In genomic region chr7:81158189-81158588, GRCh38 we compare ENCODE assay signal across 22 cellular contexts.
DNase-seq lines count a peak whose midpoint lies in the region; ATAC-seq and TF ChIP-seq lines count a peak whose summit lies in the region.
"Had no signal": no experiment of that assay in that cellular context is flagged by ENCODE, and none has a peak within 500 bp of the region (broad histone marks: within the 10 kb centered on the region; RNA-seq: fewer than 3 reads in every experiment).

No MANE protein-coding gene starts in this region.

- H3K4me1 Mint-ChIP-seq in chondrocyte (ENCODE audit: low read depth) = peaks cover 22% of the 10 kb centered on the region
- peaks cover 12% of the 10 kb centered on the region for H3K4me1 Mint-ChIP-seq in osteocyte (ENCODE audit: unreplicated experiment)
- H3K4me1 Mint-ChIP-seq in activated T-cell treated with anti-CD3 and anti-CD28 coated beads, Interleukin-2, amount 50 U/mL, for 72 hours (ENCODE audit: low read depth) = no peaks in the 10 kb centered on the region
- H3K4me1 Mint-ChIP-seq: activated CD4-positive, alpha-beta T cell treated with anti-CD3 and anti-CD28 coated beads, Interleukin-2, amount 10 ng/mL, durations not matched to agents 24 days and 14 days had no signal

- no peak for ATAC-seq in activated T-cell treated with anti-CD3 and anti-CD28 coated beads, Interleukin-2, amount 50 U/mL, for 72 hours (replicated peaks in 1 of 2)

- intact Hi-C loops in PC-9 (cut with micrococcal nuclease; ENCODE audit: unreplicated experiment) = loop anchor here (5.0 kb wide), 1 partner anchor 86 kb away; no protein-coding TSS in a partner anchor

- H3K27ac ChIP-seq in PC-9 (no peak overlapping the region), neural cell (ENCODE audit: low read length) (no peak overlapping the region)
- H3K27ac ChIP-seq: colonic mucosa, Peyer's patch, sigmoid colon had no signal

- CTCF ChIA-PET in PC-9 (lab: Charles Lee) = no interaction called here

- H3K36me3 Mint-ChIP-seq in chondrocyte (ENCODE audit: low read depth) = no peaks in the 10 kb centered on the region
- no peaks in the 10 kb centered on the region for H3K36me3 Mint-ChIP-seq in osteocyte (ENCODE audit: unreplicated experiment)
- H3K36me3 Mint-ChIP-seq in activated T-cell treated with anti-CD3 and anti-CD28 coated beads, Interleukin-2, amount 50 U/mL, for 72 hours (ENCODE audit: insufficient read depth in 2 of 2) = no peaks in the 10 kb centered on the region

- H3K9me2 ChIP-seq in PC-9 (ENCODE audit: insufficient read depth) (no peaks in the 10 kb centered on the region; the same call in 1 of the 2 replicates), neural cell (ENCODE audit: insufficient read depth, low read length) (no peaks in the 10 kb centered on the region)

- H3K79me2 ChIP-seq in PC-9 (ENCODE audit: low read depth) (no peaks in the 10 kb centered on the region), neural cell (replicated peaks; ENCODE audit: insufficient read depth, low read length) (no peaks in the 10 kb centered on the region)

- H3K27me3 Mint-ChIP-seq in chondrocyte (ENCODE audit: low read depth) = no peaks in the 10 kb centered on the region
- H3K27me3 Mint-ChIP-seq in osteocyte (ENCODE audit: unreplicated experiment) = peaks cover 3% of the 10 kb centered on the region
- H3K27me3 Mint-ChIP-seq in activated T-cell treated with anti-CD3 and anti-CD28 coated beads, Interleukin-2, amount 50 U/mL, for 72 hours (ENCODE audit: low read depth) = no peaks in the 10 kb centered on the region
- H3K27me3 Mint-ChIP-seq: activated CD4-positive, alpha-beta T cell treated with anti-CD3 and anti-CD28 coated beads, Interleukin-2, amount 10 ng/mL, durations not matched to agents 24 days and 14 days had no signal

- in situ Hi-C loops in Caki2 (cut with HindIII; ENCODE audit: low pct_unique_long_range_greater_than_20kb, low sequenced_read_pairs) = no loop called here
- in situ Hi-C loops in G401 (cut with HindIII; ENCODE audit: low sequenced_read_pairs) = no loop called here

- H3K4me2 ChIP-seq in PC-9 = no peak overlapping the region
- H3K4me2 ChIP-seq in neural cell (ENCODE audit: low read length) = no peak overlapping the region

- H3K36me3 ChIP-seq in PC-9 (ENCODE audit: low read depth) = no peaks in the 10 kb centered on the region
- no peaks in the 10 kb centered on the region for H3K36me3 ChIP-seq in neural cell (ENCODE audit: insufficient read depth, low read length)
- H3K36me3 ChIP-seq: colonic mucosa, Peyer's patch, sigmoid colon had no signal

- no peak overlapping the region for H3K4me3 Mint-ChIP-seq in chondrocyte (ENCODE audit: unreplicated experiment)
- H3K4me3 Mint-ChIP-seq in osteocyte (ENCODE audit: unreplicated experiment) = no peak overlapping the region
- H3K4me3 Mint-ChIP-seq in activated T-cell treated with anti-CD3 and anti-CD28 coated beads, Interleukin-2, amount 50 U/mL, for 72 hours = no peak overlapping the region
- H3K4me3 Mint-ChIP-seq: activated CD4-positive, alpha-beta T cell treated with anti-CD3 and anti-CD28 coated beads, Interleukin-2, amount 10 ng/mL, durations not matched to agents 24 days and 14 days had no signal

- POLR2A ChIA-PET in PC-9 (lab: Charles Lee; ENCODE audit: unreplicated experiment) = no interaction called here

- no TSS peak for BruUV-seq in PC-9 (replicated peaks; lab: Mats Ljungman, UMichigan)

- H3K27me3 ChIP-seq in PC-9 (ENCODE audit: insufficient read depth, low read depth) (no peaks in the 10 kb centered on the region), neural cell (ENCODE audit: insufficient read depth, low read depth, low read length) (peaks cover 27% of the 10 kb centered on the region)
- H3K27me3 ChIP-seq: colonic mucosa, Peyer's patch, sigmoid colon had no signal

- DNase-seq in Caki2 (ENCODE audit: low read depth) (peak; percentile 60), NCI-H1417 treated with DMSO at 0.1 percent for 48 hours (lab: John Stamatoyannopoulos, UW) (peak; percentile 46), PC-9 (no peak), chondrocyte (ENCODE audit: low spot score) (no peak), osteocyte (ENCODE audit: extremely low spot score, unreplicated experiment) (no peak), G401 (ENCODE audit: low spot score) (no peak)
- DNase-seq in activated T-cell treated with anti-CD3 and anti-CD28 coated beads, Interleukin-2, amount 50 U/mL, for 72 hours = no peak
- DNase-seq: activated CD4-positive, alpha-beta T cell treated with anti-CD3 and anti-CD28 coated beads, Interleukin-2, amount 10 ng/mL, durations not matched to agents 24 days and 14 days; activated CD8-positive, alpha-beta memory T cell treated with anti-CD3 and anti-CD28 coated beads, Interleukin-2, amount 50 U/mL, for 48 hours; activated gamma-delta T cell treated with Interleukin-2 at 50 U/mL for 16 hours; aorta; colonic mucosa; hypothalamus; KG1; midbrain; NCI-H1105; NCI-H524; nucleus accumbens; Peyer's patch; sigmoid colon; stimulated activated CD4-positive, alpha-beta T cell treated with anti-CD3 and anti-CD28 coated beads, Interleukin-2, amount 100 ng/mL, for 24 hours had no signal

- H3K4me1 ChIP-seq in PC-9 (replicated peaks; ENCODE audit: insufficient read depth) = peaks cover 10% of the 10 kb centered on the region; the same call in 1 of the 2 replicates
- H3K4me1 ChIP-seq: colonic mucosa, Peyer's patch, sigmoid colon had no signal

- 0 out of 2 replicates have a peak, but pooled peaks cover 4% of the 10 kb centered on the region for H3F3A ChIP-seq in PC-9 (ENCODE audit: insufficient read depth, low read depth)
- H3F3A ChIP-seq in neural cell (ENCODE audit: insufficient read depth, low read length, poor library complexity, severe bottlenecking) = no peaks in the 10 kb centered on the region

- H2AFZ ChIP-seq in PC-9 (peak overlapping the region; percentile 15; the same call in 1 of the 2 replicates), neural cell (ENCODE audit: low read depth, low read length) (no peak overlapping the region)

- TF ChIP-seq RAD21 in neural cell (conservative IDR thresholded peaks at IDR 0.05) = no peak

- TF ChIP-seq EP300 in neural cell (conservative IDR thresholded peaks at IDR 0.05; ENCODE audit: poor library complexity, severe bottlenecking) = no peak

- H3K9me3 Mint-ChIP-seq in chondrocyte (ENCODE audit: low read depth) (peaks cover 3% of the 10 kb centered on the region), osteocyte (ENCODE audit: unreplicated experiment) (no peaks in the 10 kb centered on the region)
- H3K9me3 Mint-ChIP-seq in activated T-cell treated with anti-CD3 and anti-CD28 coated beads, Interleukin-2, amount 50 U/mL, for 72 hours = peaks cover 0 to 2% of the 10 kb centered on the region in 2 donors
- H3K9me3 Mint-ChIP-seq: activated CD4-positive, alpha-beta T cell treated with anti-CD3 and anti-CD28 coated beads, Interleukin-2, amount 10 ng/mL, durations not matched to agents 24 days and 14 days had no signal

- H3K9ac ChIP-seq in neural cell (ENCODE audit: low read length) = no peak overlapping the region

- TF ChIP-seq CTCF in PC-9 (conservative IDR thresholded peaks at IDR 0.05) (no peak), neural cell (IDR thresholded peaks at IDR 0.05; ENCODE audit: poor library complexity, severe bottlenecking) (no peak), chondrocyte (IDR thresholded peaks at IDR 0.05) (no peak), osteocyte (IDR thresholded peaks at IDR 0.05) (no peak)

- H3K27ac Mint-ChIP-seq in chondrocyte (ENCODE audit: unreplicated experiment) (no peak overlapping the region), osteocyte (ENCODE audit: unreplicated experiment) (no peak overlapping the region)
- no peak overlapping the region for H3K27ac Mint-ChIP-seq in activated T-cell treated with anti-CD3 and anti-CD28 coated beads, Interleukin-2, amount 50 U/mL, for 72 hours
- H3K27ac Mint-ChIP-seq: activated CD4-positive, alpha-beta T cell treated with anti-CD3 and anti-CD28 coated beads, Interleukin-2, amount 10 ng/mL, durations not matched to agents 24 days and 14 days had no signal

- H4K20me1 ChIP-seq in PC-9 (ENCODE audit: insufficient read depth) (no peaks in the 10 kb centered on the region), neural cell (ENCODE audit: insufficient read depth) (no peaks in the 10 kb centered on the region)

- H3K9me3 ChIP-seq in PC-9 (ENCODE audit: insufficient read depth, low read depth) = no peaks in the 10 kb centered on the region
- no peaks in the 10 kb centered on the region for H3K9me3 ChIP-seq in neural cell (ENCODE audit: low read length)
- H3K9me3 ChIP-seq: colonic mucosa, Peyer's patch, sigmoid colon had no signal

- H3K4me3 ChIP-seq in PC-9 = no peak overlapping the region
- no peak overlapping the region for H3K4me3 ChIP-seq in neural cell (ENCODE audit: low read length)
- H3K4me3 ChIP-seq: colonic mucosa, Peyer's patch, sigmoid colon had no signal

TF ChIP-seq in neural cell, 6 proteins besides CTCF, POLR2A, EP300 and RAD21:
- no peak for TF ChIP-seq REST (IDR thresholded peaks at IDR 0.05; ENCODE audit: borderline replicate concordance)
- TF ChIP-seq POLR2AphosphoS5 (IDR thresholded peaks at IDR 0.05) = peak; percentile 36

Comparison
In these comparisons a context has a peak if more than half of its experiments do, and no peak if none do; other contexts are left out.
1. DNase-seq: peak in Caki2 (single experiment) and NCI-H1417 treated with DMSO at 0.1 percent for 48 hours (single experiment); none in PC-9 (0 of 2), chondrocyte (single experiment), osteocyte (single experiment), G401 (single experiment) and activated T-cell treated with anti-CD3 and anti-CD28 coated beads, Interleukin-2, amount 50 U/mL, for 72 hours (0 of 2).